ENCODE assay signal across 8 cellular contexts in genomic region chr10:119079572-119080520, GRCh38. TPM values are rescaled to one million over a fixed set of nuclear protein-coding genes. Genes with fewer than 3 reads are reported as not detected.
DNase-seq lines count a peak whose midpoint lies in the region; ATAC-seq and TF ChIP-seq lines count a peak whose summit lies in the region.

No MANE protein-coding gene starts in this region.

- TF ChIP-seq POLR2A in Peyer's patch (IDR thresholded peaks at IDR 0.05) (peak; percentile 1 to 26), thyroid gland (IDR thresholded peaks at IDR 0.05) (peak in 1 of 2 donors; percentile 29)

- H3K27me3 ChIP-seq in Peyer's patch (no peaks in the 10 kb centered on the region), thyroid gland (no peaks in the 10 kb centered on the region)

- H3K4me1 ChIP-seq in Peyer's patch: peaks cover 0 to 30% (median 11%) of the 10 kb centered on the region in 4 donors
- H3K4me1 ChIP-seq in thyroid gland: peaks cover 26 to 30% of the 10 kb centered on the region in 2 donors

- WGBS in thyroid gland, 2 donors: 0 to 1% methylated on average over 24 of the region's 49 CpGs

- ATAC-seq in GM18907 (IDR thresholded peaks at IDR 0.05; ENCODE audit: unreplicated experiment) (peak; percentile 73), HG03139 (IDR thresholded peaks at IDR 0.05; ENCODE audit: unreplicated experiment) (peak; percentile 54), omental fat pad (ENCODE audit: low FRiP score) (peak; percentile 88)

- peak overlapping the region; percentile 94 to 98 (median 96) for H3K27ac ChIP-seq in Peyer's patch
- peak overlapping the region; percentile 95 to 99 (median 97) for H3K27ac ChIP-seq in thyroid gland

- intact Hi-C loops in thyroid gland (cut with DNase I): no loop called here

- H3K36me3 ChIP-seq in Peyer's patch: peaks cover 0 to 2% (median 0%) of the 10 kb centered on the region in 3 donors
- H3K36me3 ChIP-seq in thyroid gland: no peaks in the 10 kb centered on the region

- no peaks in the 10 kb centered on the region for H3K9me3 ChIP-seq in Peyer's patch
- no peaks in the 10 kb centered on the region for H3K9me3 ChIP-seq in thyroid gland

- peak overlapping the region; percentile 78 to 94 (median 88) for H3K4me3 ChIP-seq in Peyer's patch
- H3K4me3 ChIP-seq in thyroid gland (replicated peaks in 1 of 3): peak overlapping the region; percentile 54 to 73 (median 63)

- DNase-seq in C1 segment of cervical spinal cord (lab: John Stamatoyannopoulos, UW) (peak in 10 of 14 donors; percentile 15 to 85 (median 59)), Peyer's patch (peak; percentile 52 to 87 (median 85)), globus pallidus (ENCODE audit: low spot score) (peak; percentile 52), omental fat pad (ENCODE audit: low spot score) (peak; percentile 44), thyroid gland (peak; percentile 83 to 84)
- DNase-seq in activated naive CD4-positive, alpha-beta T cell treated with anti-CD3 and anti-CD28 coated beads, Interleukin-2, amount 50 U/mL, for 16 hours: peak; percentile 65

- TF ChIP-seq CTCF in Peyer's patch (IDR thresholded peaks at IDR 0.05): no peak
- TF ChIP-seq CTCF in omental fat pad (IDR thresholded peaks at IDR 0.05): no peak
- TF ChIP-seq CTCF in thyroid gland (IDR thresholded peaks at IDR 0.05): no peak

RNA-seq across cellular contexts. Expression of gene EIF3A, which starts 0.8 kb away (rescaled TPM):
- total RNA-seq in Peyer's patch (100 to 1,000 TPM in 1 of 4 donors, 10 to 100 TPM in 3; 69.5 to 266 (median 89.5) TPM), omental fat pad (100 to 1,000 TPM; 119 to 228 (median 158) TPM), thyroid gland (100 to 1,000 TPM in 2 of 4 donors, 10 to 100 TPM in 2; 85.6 to 113 (median 102) TPM)

RNA-seq across cellular contexts. Expression of gene DENND10, which starts 24.1 kb away (rescaled TPM):
- total RNA-seq in Peyer's patch (10 to 100 TPM; 33.8 to 50.8 (median 45.7) TPM), omental fat pad (10 to 100 TPM; 37.9 to 68.4 (median 49.7) TPM), thyroid gland (10 to 100 TPM; 46.4 to 55.3 (median 53.1) TPM)

RNA-seq across cellular contexts. Expression of gene NANOS1, which starts 50.3 kb away (rescaled TPM):
- total RNA-seq in Peyer's patch (1 to 10 TPM in 1 of 4 donors, under 1 TPM in 1, not detected in 2; 0.13 to 9.9 TPM), omental fat pad (10 to 100 TPM in 3 of 4 donors, 1 to 10 TPM in 1; 1.6 to 18.5 (median 12.2) TPM), thyroid gland (10 to 100 TPM; 16.5 to 25.0 (median 20.4) TPM)

Comparison
In these comparisons a context has a peak if more than half of its experiments do, and no peak if none do; other contexts are left out.
1. Peak in every context shown above with its lines: DNase-seq, ATAC-seq, H3K4me3 ChIP-seq and H3K27ac ChIP-seq.